25 cellular contexts compared by ENCODE assay signal in genomic region chr4:153255233-153255632, GRCh38.
"Had no signal": no experiment of that assay in that cellular context is flagged by ENCODE, and none has a peak within 500 bp of the region (broad histone marks: within the 10 kb centered on the region; RNA-seq: fewer than 3 reads in every experiment).

No MANE protein-coding gene starts in this region.

- H3K9me3 ChIP-seq: esophagus muscularis mucosa, gastroesophageal sphincter, heart right ventricle, lower lobe of right lung, neutrophil, right lobe of liver, suprapubic skin, transverse colon, vagina had no signal

- ATAC-seq: foreskin keratinocyte; gastroesophageal sphincter; heart right ventricle; left ventricle myocardium superior; lower lobe of right lung; naive thymus-derived CD8-positive, alpha-beta T cell; right lobe of liver; stimulated activated naive B cell treated with anti-CD40 and anti-IgM and Interleukin-4, amounts not matched to agents 10 μg/mL and 1 μg/mL and 100 μg/mL, for 72 hours had no signal

- H3K4me3 Mint-ChIP-seq: naive thymus-derived CD8-positive, alpha-beta T cell; stimulated activated naive B cell treated with anti-CD40 and anti-IgM and Interleukin-4, amounts not matched to agents 10 μg/mL and 1 μg/mL and 100 μg/mL, for 72 hours; stimulated activated naive CD8-positive, alpha-beta T cell treated with anti-CD3 and anti-CD28 coated beads, Interleukin-15, Interleukin-2, amounts not matched to agents 100 ng/mL and 50 ng/mL, for 24 hours had no signal

- H3K4me3 ChIP-seq: dorsolateral prefrontal cortex, esophagus muscularis mucosa, gastroesophageal sphincter, heart right ventricle, lower lobe of right lung, right lobe of liver, suprapubic skin, transverse colon, vagina had no signal

- H3K27ac Mint-ChIP-seq: naive thymus-derived CD8-positive, alpha-beta T cell; progenitor cell of endocrine pancreas; stimulated activated naive B cell treated with anti-CD40 and anti-IgM and Interleukin-4, amounts not matched to agents 10 μg/mL and 1 μg/mL and 100 μg/mL, for 72 hours; stimulated activated naive CD8-positive, alpha-beta T cell treated with anti-CD3 and anti-CD28 coated beads, Interleukin-15, Interleukin-2, amounts not matched to agents 100 ng/mL and 50 ng/mL, for 24 hours had no signal

- H3K36me3 ChIP-seq: esophagus muscularis mucosa, gastroesophageal sphincter, heart right ventricle, lower lobe of right lung, neutrophil, right lobe of liver, suprapubic skin, transverse colon, vagina had no signal

- FAIRE-seq: colon, islet of Langerhans, small intestine had no signal

- H2AFZ ChIP-seq: parathyroid adenoma had no signal

- DNase-seq: dorsolateral prefrontal cortex; effector CD4-positive, alpha-beta T cell; foreskin keratinocyte; heart right ventricle; hippocampal formation; left ventricle myocardium superior; lower lobe of right lung; naive thymus-derived CD8-positive, alpha-beta T cell; right lobe of liver; small intestine; stimulated activated CD4-positive, alpha-beta T cell treated with anti-CD3 and anti-CD28 coated beads, Interleukin-15, amount 100 ng/mL, for 24 hours; stimulated activated CD4-positive, alpha-beta T cell treated with anti-CD3 and anti-CD28 coated beads, Interleukin-2, amount 100 ng/mL, for 48 hours; stimulated activated naive B cell treated with anti-CD40 and anti-IgM and Interleukin-4, amounts not matched to agents 10 μg/mL and 1 μg/mL and 100 μg/mL, for 72 hours; transverse colon had no signal

- H3K27me3 Mint-ChIP-seq: progenitor cell of endocrine pancreas had no signal

- H3K36me3 Mint-ChIP-seq: naive thymus-derived CD8-positive, alpha-beta T cell; stimulated activated naive B cell treated with anti-CD40 and anti-IgM and Interleukin-4, amounts not matched to agents 10 μg/mL and 1 μg/mL and 100 μg/mL, for 72 hours had no signal

- H3K79me2 ChIP-seq: parathyroid adenoma had no signal

- H3K27me3 ChIP-seq: dorsolateral prefrontal cortex, esophagus muscularis mucosa, foreskin keratinocyte, gastroesophageal sphincter, right lobe of liver, suprapubic skin, transverse colon, vagina had no signal

- H3K4me1 ChIP-seq: foreskin keratinocyte, lower lobe of right lung, parathyroid adenoma, right lobe of liver had no signal

- H3K9me3 Mint-ChIP-seq: stimulated activated naive B cell treated with anti-CD40 and anti-IgM and Interleukin-4, amounts not matched to agents 10 μg/mL and 1 μg/mL and 100 μg/mL, for 72 hours; stimulated activated naive CD8-positive, alpha-beta T cell treated with anti-CD3 and anti-CD28 coated beads, Interleukin-15, Interleukin-2, amounts not matched to agents 100 ng/mL and 50 ng/mL, for 24 hours had no signal

- H3K27ac ChIP-seq: epithelial cell of prostate, esophagus muscularis mucosa, foreskin keratinocyte, gastroesophageal sphincter, heart right ventricle, lower lobe of right lung, neutrophil, parathyroid adenoma, right lobe of liver, suprapubic skin, transverse colon, vagina had no signal

- H3K9ac ChIP-seq: parathyroid adenoma had no signal
